7 cellular contexts compared by ENCODE assay signal in genomic region chr7:102695153-102695552, GRCh38.
ATAC-seq lines count a peak whose summit lies in the region.

No MANE protein-coding gene starts in this region.

- peak; percentile 86 for ATAC-seq in GM18517 (IDR thresholded peaks at IDR 0.05; ENCODE audit: unreplicated experiment)
- peak; percentile 72 for ATAC-seq in GM19025 (IDR thresholded peaks at IDR 0.05; ENCODE audit: low read depth, unreplicated experiment)
- ATAC-seq in GM21447 (IDR thresholded peaks at IDR 0.05; ENCODE audit: unreplicated experiment), result peak; percentile 73
- peak; percentile 43 for ATAC-seq in HG02623 (IDR thresholded peaks at IDR 0.05; ENCODE audit: unreplicated experiment)
- ATAC-seq in HG03095 (IDR thresholded peaks at IDR 0.05; ENCODE audit: unreplicated experiment), result peak; percentile 54
- ATAC-seq in HG03432 (IDR thresholded peaks at IDR 0.05; ENCODE audit: unreplicated experiment), result peak; percentile 75
- peak; percentile 17 to 58 for ATAC-seq in activated CD4-positive, CD25-positive, alpha-beta regulatory T cell treated with anti-CD3 and anti-CD28 coated beads, Interleukin-2, amount 50 U/mL, for 24 hours

Comparison
In these comparisons a context has a peak if more than half of its experiments do, and no peak if none do; other contexts are left out.
1. Peak in every context shown above with its lines: ATAC-seq.